ENCODE assay signal across 1 cellular context in genomic region chr19:40603719-40604646, GRCh38.
TF ChIP-seq lines count a peak whose summit lies in the region.

No MANE protein-coding gene starts in this region.

TF ChIP-seq in H1, 55 proteins besides CTCF, POLR2A, EP300 and RAD21 (continued from another document):
- TF ChIP-seq EGR1 (IDR thresholded peaks at IDR 0.05; ENCODE audit: borderline replicate concordance, low read depth, low read length) (peak; percentile 53), RNF2 (IDR thresholded peaks at IDR 0.05; ENCODE audit: borderline replicate concordance, low read depth, low read length, missing control alignments, poor library complexity, severe bottlenecking) (no peak), ATF3 (IDR thresholded peaks at IDR 0.05; ENCODE audit: insufficient read depth, low read depth, low read length) (no peak), SRF (IDR thresholded peaks at IDR 0.05; ENCODE audit: low read depth, low read length) (no peak), CHD2 (IDR thresholded peaks at IDR 0.05; ENCODE audit: low read length) (peak; percentile 38; the same call in 1 of the 2 replicates), E2F6 (IDR thresholded peaks at IDR 0.05) (no peak), SIN3A (conservative IDR thresholded peaks at IDR 0.05 in 1 of 2, IDR thresholded peaks at IDR 0.05 in 1 of 2; ENCODE audit: low read depth in 1 of 2, low read length in 2 of 2) (peak; percentile 48 to 63; a peak in 2 of 4 replicates), PHF8 (conservative IDR thresholded peaks at IDR 0.05; ENCODE audit: low read depth, low read length) (no peak), SUZ12 (IDR thresholded peaks at IDR 0.05; ENCODE audit: low read length) (no peak), RXRA (IDR thresholded peaks at IDR 0.05; ENCODE audit: insufficient read depth, low read depth, low read length) (0 out of 2 replicates have a peak, but pooled peaks have one; percentile 37), FOSL1 (IDR thresholded peaks at IDR 0.05; ENCODE audit: insufficient read depth, low read depth, low read length) (no peak), CHD7 (IDR thresholded peaks at IDR 0.05; ENCODE audit: insufficient replicate concordance, low read length) (no peak), SAP30 (IDR thresholded peaks at IDR 0.05; ENCODE audit: insufficient read depth, insufficient replicate concordance, low read length) (no peak), NRF1 (IDR thresholded peaks at IDR 0.05; ENCODE audit: low read depth, low read length) (no peak), POU5F1 (IDR thresholded peaks at IDR 0.05; ENCODE audit: low read depth, low read length) (no peak), MAX (IDR thresholded peaks at IDR 0.05) (peak; percentile 39; the same call in 1 of the 2 replicates), HDAC2 (IDR thresholded peaks at IDR 0.05; ENCODE audit: borderline replicate concordance in 1 of 2, low read depth in 2 of 2, low read length in 2 of 2) (peak; percentile 54 to 88; a peak in 3 of 4 replicates), TAF7 (optimal IDR thresholded peaks at IDR 0.05; ENCODE audit: borderline replicate concordance, low read depth, low read length) (peak; percentile 68), RBBP5 (IDR thresholded peaks at IDR 0.05; ENCODE audit: borderline replicate concordance, low read depth, low read length) (0 out of 2 replicates have a peak, but pooled peaks have one; percentile 2), SIX5 (IDR thresholded peaks at IDR 0.05; ENCODE audit: low read depth, low read length) (no peak), POLR2AphosphoS5 (IDR thresholded peaks at IDR 0.05; ENCODE audit: low read depth, low read length) (no peak), CREB1 (IDR thresholded peaks at IDR 0.05) (peak; percentile 39; the same call in 1 of the 2 replicates), BRCA1 (IDR thresholded peaks at IDR 0.05; ENCODE audit: low read depth, low read length) (no peak), CEBPB (IDR thresholded peaks at IDR 0.05; ENCODE audit: low read depth, low read length) (no peak), TAF1 (IDR thresholded peaks at IDR 0.05; ENCODE audit: low read depth, low read length) (peak; percentile 43; the same call in 1 of the 2 replicates), NANOG (IDR thresholded peaks at IDR 0.05; ENCODE audit: insufficient read depth, low read depth, low read length, poor library complexity, severe bottlenecking) (no peak)
